9 cellular contexts compared by ENCODE assay signal in the genomic region with DNA sequence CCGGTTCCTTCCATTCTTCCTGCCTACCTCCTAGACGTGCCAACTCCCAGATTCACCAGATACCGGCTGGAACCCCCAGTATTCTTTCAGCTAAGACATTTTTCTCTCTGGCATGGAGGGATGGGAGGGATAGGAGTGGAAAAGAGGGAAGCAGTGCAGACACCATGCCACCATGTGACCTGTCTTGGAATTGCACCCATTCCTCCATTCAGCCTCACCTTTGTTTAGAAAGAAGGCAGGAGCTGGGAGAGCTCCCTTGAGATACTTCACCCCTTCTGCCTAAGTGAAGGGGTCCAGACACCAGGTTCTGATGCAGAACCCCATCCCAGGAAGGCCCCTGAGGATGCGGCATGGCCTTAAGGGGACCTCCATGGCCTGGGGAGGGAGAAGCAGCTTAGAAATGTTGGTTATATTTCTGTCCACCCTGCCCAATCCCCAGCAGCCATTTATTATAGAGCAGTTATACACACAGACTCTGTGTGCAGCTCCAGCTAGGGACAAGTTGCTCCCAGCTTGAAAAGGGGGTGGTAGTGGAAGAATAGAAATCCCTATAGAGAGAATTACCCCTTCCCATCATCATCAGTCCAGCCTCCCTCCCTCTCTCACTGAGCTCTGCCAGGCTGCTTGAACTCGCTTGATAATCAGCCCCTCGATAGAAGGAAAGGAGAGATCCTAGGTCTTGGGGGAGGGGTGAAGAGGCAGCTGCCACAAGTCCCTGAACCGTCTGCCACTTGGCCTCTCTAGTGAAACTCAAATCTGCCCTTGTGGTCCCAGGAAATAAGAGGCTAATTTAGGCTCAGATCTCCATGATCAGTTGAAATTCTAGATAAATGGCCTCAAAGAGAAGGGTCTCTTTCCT.
DNase-seq lines count a peak whose midpoint lies in the region; ATAC-seq lines count a peak whose summit lies in the region.
"Had no signal": no experiment of that assay in that cellular context is flagged by ENCODE, and none has a peak within 500 bp of the region (broad histone marks: within the 10 kb centered on the region; RNA-seq: fewer than 3 reads in every experiment).

No MANE protein-coding gene starts in this region.

- H3K4me1 ChIP-seq in adipocyte (ENCODE audit: control insufficient read depth, insufficient read depth, low read length), result peaks cover 81% of the 10 kb centered on the region

- H3K27me3 ChIP-seq in adipocyte (replicated peaks; ENCODE audit: control insufficient read depth, insufficient read depth, low read length), result no peaks in the 10 kb centered on the region

- peak overlapping the region; percentile 90 for H3K27ac Mint-ChIP-seq in stimulated activated effector memory CD8-positive, alpha-beta T cell treated with anti-CD3 and anti-CD28 coated beads, Interleukin-12 subunit alpha, Interleukin-12 subunit beta, amount 100 ng/mL, for 72 hours

- H3K36me3 Mint-ChIP-seq in stimulated activated effector memory CD8-positive, alpha-beta T cell treated with anti-CD3 and anti-CD28 coated beads, Interleukin-12 subunit alpha, Interleukin-12 subunit beta, amount 100 ng/mL, for 72 hours, result peaks cover 22% of the 10 kb centered on the region

- no peaks in the 10 kb centered on the region for H3K9me3 ChIP-seq in adipocyte (ENCODE audit: control insufficient read depth, low read length)

- H3K4me3 ChIP-seq in adipocyte (ENCODE audit: low read length), result peak overlapping the region; percentile 28

- H3K9ac ChIP-seq in adipocyte (ENCODE audit: low read length), result peak overlapping the region; percentile 55

- no peak overlapping the region for H3K4me3 Mint-ChIP-seq in stimulated activated effector memory CD8-positive, alpha-beta T cell treated with anti-CD3 and anti-CD28 coated beads, Interleukin-12 subunit alpha, Interleukin-12 subunit beta, amount 100 ng/mL, for 72 hours
- H3K4me3 Mint-ChIP-seq: central memory CD8-positive, alpha-beta T cell had no signal

- H3K4me1 Mint-ChIP-seq in stimulated activated effector memory CD8-positive, alpha-beta T cell treated with anti-CD3 and anti-CD28 coated beads, Interleukin-12 subunit alpha, Interleukin-12 subunit beta, amount 100 ng/mL, for 72 hours, result peaks cover 45% of the 10 kb centered on the region

- DNase-seq in NCI-H2171 treated with DMSO at 0.1 percent for 48 hours (lab: John Stamatoyannopoulos, UW) (peak; percentile 69), NCI-H2171 (lab: John Stamatoyannopoulos, UW) (no peak), NCI-H1092 (lab: John Stamatoyannopoulos, UW) (peak; percentile 62), adipocyte (ENCODE audit: low read depth) (peak; percentile 56), iPS-NIHi7 (ENCODE audit: extremely low spot score) (peak; percentile 69)
- DNase-seq in stimulated activated effector memory CD8-positive, alpha-beta T cell treated with anti-CD3 and anti-CD28 coated beads, Interleukin-12 subunit alpha, Interleukin-12 subunit beta, amount 100 ng/mL, for 72 hours (ENCODE audit: low spot score in 2 of 2), result no peak

- no peaks in the 10 kb centered on the region for H3K9me3 Mint-ChIP-seq in stimulated activated effector memory CD8-positive, alpha-beta T cell treated with anti-CD3 and anti-CD28 coated beads, Interleukin-12 subunit alpha, Interleukin-12 subunit beta, amount 100 ng/mL, for 72 hours
- H3K9me3 Mint-ChIP-seq: central memory CD8-positive, alpha-beta T cell had no signal

- ATAC-seq in stimulated activated effector memory CD8-positive, alpha-beta T cell treated with anti-CD3 and anti-CD28 coated beads, Interleukin-12 subunit alpha, Interleukin-12 subunit beta, amount 100 ng/mL, for 72 hours, result no peak
- no peak for ATAC-seq in HG03159 (IDR thresholded peaks at IDR 0.05; ENCODE audit: unreplicated experiment)
- ATAC-seq in GM18519 (IDR thresholded peaks at IDR 0.05; ENCODE audit: low FRiP score, unreplicated experiment), result no peak

- peaks cover 16% of the 10 kb centered on the region for H3K36me3 ChIP-seq in adipocyte (ENCODE audit: control insufficient read depth, insufficient read depth, low read length, severe bottlenecking)

Comparison
In these comparisons a context has a peak if more than half of its experiments do, and no peak if none do; other contexts are left out.
1. DNase-seq: peak in NCI-H2171 treated with DMSO at 0.1 percent for 48 hours (single experiment), NCI-H1092 (single experiment), adipocyte (single experiment) and iPS-NIHi7 (single experiment); none in NCI-H2171 (single experiment) and stimulated activated effector memory CD8-positive, alpha-beta T cell treated with anti-CD3 and anti-CD28 coated beads, Interleukin-12 subunit alpha, Interleukin-12 subunit beta, amount 100 ng/mL, for 72 hours (0 of 2).